In genomic region chr13:29595380-29596063, GRCh38 we compare ENCODE assay signal across 8 cellular contexts. TPM values are rescaled to one million over a fixed set of nuclear protein-coding genes. Genes with fewer than 3 reads are reported as not detected.
DNase-seq lines count a peak whose midpoint lies in the region; ATAC-seq lines count a peak whose summit lies in the region.

Gene SLC7A1, minus strand, starts transcription at chr13:29595688. Its CDS starts 59,500 bp downstream, at chr13:29536188.

- peak within 1 kb of the TSS; percentile 91 for H3K27ac ChIP-seq in mesenchymal stem cell (ENCODE audit: low read length, poor library complexity, severe bottlenecking)

- peak; percentile 83 for ATAC-seq in GM19455 (IDR thresholded peaks at IDR 0.05; ENCODE audit: unreplicated experiment)
- ATAC-seq in HG03575 (IDR thresholded peaks at IDR 0.05; ENCODE audit: extremely low read depth, insufficient number of reproducible peaks, low FRiP score, unreplicated experiment): peak; percentile 41

- H4K8ac ChIP-seq in mesenchymal stem cell (ENCODE audit: low read length): peak within 1 kb of the TSS; percentile 75

- peak within 1 kb of the TSS; percentile 76 for H2BK5ac ChIP-seq in mesenchymal stem cell (ENCODE audit: low read depth, low read length, poor library complexity, severe bottlenecking)

- H3K14ac ChIP-seq in mesenchymal stem cell (ENCODE audit: low read length in 2 of 2): peak within 1 kb of the TSS in 1 of 2 experiments; percentile 61

- H3K4me3 ChIP-seq in endocrine pancreas (ENCODE audit: control insufficient read depth, insufficient read depth, low read length) (peak within 1 kb of the TSS; percentile 90), mesenchymal stem cell (ENCODE audit: insufficient read depth in 1 of 2, low read depth in 1 of 2, low read length in 2 of 2) (peak within 1 kb of the TSS; percentile 81 to 92)

- H2BK15ac ChIP-seq in mesenchymal stem cell (ENCODE audit: low read depth, poor library complexity, severe bottlenecking): peak within 1 kb of the TSS; percentile 83

- no peaks in the 10 kb centered on the region for H3K9me3 ChIP-seq in endocrine pancreas (ENCODE audit: control insufficient read depth, low read length)
- no peaks in the 10 kb centered on the region for H3K9me3 ChIP-seq in mesenchymal stem cell (ENCODE audit: control insufficient read depth, low read length)

- peak within 1 kb of the TSS; percentile 15 for H2AK5ac ChIP-seq in mesenchymal stem cell (ENCODE audit: low read length, severe bottlenecking)

- peak within 1 kb of the TSS; percentile 87 for H2AFZ ChIP-seq in mesenchymal stem cell (ENCODE audit: low read depth, low read length)

- H3K36me3 ChIP-seq in endocrine pancreas (ENCODE audit: control insufficient read depth, insufficient read depth, low read length) (no peaks in the 10 kb centered on the region), mesenchymal stem cell (ENCODE audit: control insufficient read depth in 1 of 2, insufficient read depth in 2 of 2, low read depth in 1 of 2, low read length in 2 of 2) (no peaks in the 10 kb centered on the region)

- peak within 1 kb of the TSS; percentile 29 for H2BK120ac ChIP-seq in mesenchymal stem cell (ENCODE audit: low read depth, low read length)

- H3K79me1 ChIP-seq in mesenchymal stem cell (replicated peaks; ENCODE audit: low read length, poor library complexity, severe bottlenecking): no peaks in the 10 kb centered on the region

- H4K91ac ChIP-seq in mesenchymal stem cell (ENCODE audit: low read length): peak within 1 kb of the TSS; percentile 36

- H3K4me1 ChIP-seq in endocrine pancreas (ENCODE audit: control insufficient read depth, insufficient read depth, low read length) (no peaks in the 10 kb centered on the region), mesenchymal stem cell (ENCODE audit: control insufficient read depth, insufficient read depth, low read depth, low read length) (peaks cover 18% of the 10 kb centered on the region)

- H3K23ac ChIP-seq in mesenchymal stem cell (ENCODE audit: low read length in 2 of 2): peak within 1 kb of the TSS; percentile 24 to 57

- WGBS in mesenchymal stem cell: under 1% methylated on average over 53 of the region's 98 CpGs

- H3K4ac ChIP-seq in mesenchymal stem cell (ENCODE audit: low read depth in 1 of 2, low read length in 2 of 2): peak within 1 kb of the TSS; percentile 79 to 95

- H3K27me3 ChIP-seq in endocrine pancreas (ENCODE audit: control insufficient read depth, insufficient read depth, low read length): no peaks in the 10 kb centered on the region
- no peaks in the 10 kb centered on the region for H3K27me3 ChIP-seq in mesenchymal stem cell (ENCODE audit: control insufficient read depth in 1 of 2, insufficient read depth in 1 of 2, low read length in 2 of 2)

- H3K4me2 ChIP-seq in mesenchymal stem cell (ENCODE audit: low read length, poor library complexity, severe bottlenecking): peak within 1 kb of the TSS; percentile 88

- H3K9ac ChIP-seq in endocrine pancreas (ENCODE audit: control insufficient read depth, insufficient read depth, low read length) (peak within 1 kb of the TSS; percentile 95), mesenchymal stem cell (ENCODE audit: low read length) (peak within 1 kb of the TSS; percentile 89)

- peak within 1 kb of the TSS in 1 of 2 experiments; percentile 87 for H2BK12ac ChIP-seq in mesenchymal stem cell (ENCODE audit: low read length in 2 of 2)

- peak; percentile 39 for DNase-seq in CMK (ENCODE audit: low read depth)
- peak; percentile 86 for DNase-seq in NK-92 treated with Interleukin-12 subunit alpha and Interleukin-12 subunit beta, amount 100 ng/mL, for 24 hours (lab: John Stamatoyannopoulos, UW)
- DNase-seq in activated CD8-positive, alpha-beta memory T cell treated with anti-CD3 and anti-CD28 coated beads for 4 hours (ENCODE audit: low read depth in 2 of 2): peak; percentile 75 to 77
- peak; percentile 84 for DNase-seq in mesenchymal stem cell
- DNase-seq in stimulated activated CD8-positive, alpha-beta memory T cell treated with anti-CD3 and anti-CD28 coated beads, Interleukin-12 subunit alpha, Interleukin-12 subunit beta, amount 100 ng/mL, for 4 hours (ENCODE audit: low read depth): peak; percentile 87

- H3K18ac ChIP-seq in mesenchymal stem cell (ENCODE audit: low read depth in 1 of 2, low read length in 2 of 2): peak within 1 kb of the TSS; percentile 40 to 89

RNA-seq across cellular contexts. Expression of gene SLC7A1, which starts in this region (rescaled TPM):
- polyA plus RNA-seq in mesenchymal stem cell (2013, experiment 1 of 2): 14.6 TPM
- 14.5 TPM for polyA plus RNA-seq in mesenchymal stem cell (2013, experiment 2 of 2)

Comparison
In these comparisons a context has a peak if more than half of its experiments do, and no peak if none do; other contexts are left out.
1. Peak in every context shown above with its lines: DNase-seq, ATAC-seq, H3K4me3 ChIP-seq and H3K27ac ChIP-seq.